Comparison of ENCODE assay signal across 1 cellular context in the genomic region with DNA sequence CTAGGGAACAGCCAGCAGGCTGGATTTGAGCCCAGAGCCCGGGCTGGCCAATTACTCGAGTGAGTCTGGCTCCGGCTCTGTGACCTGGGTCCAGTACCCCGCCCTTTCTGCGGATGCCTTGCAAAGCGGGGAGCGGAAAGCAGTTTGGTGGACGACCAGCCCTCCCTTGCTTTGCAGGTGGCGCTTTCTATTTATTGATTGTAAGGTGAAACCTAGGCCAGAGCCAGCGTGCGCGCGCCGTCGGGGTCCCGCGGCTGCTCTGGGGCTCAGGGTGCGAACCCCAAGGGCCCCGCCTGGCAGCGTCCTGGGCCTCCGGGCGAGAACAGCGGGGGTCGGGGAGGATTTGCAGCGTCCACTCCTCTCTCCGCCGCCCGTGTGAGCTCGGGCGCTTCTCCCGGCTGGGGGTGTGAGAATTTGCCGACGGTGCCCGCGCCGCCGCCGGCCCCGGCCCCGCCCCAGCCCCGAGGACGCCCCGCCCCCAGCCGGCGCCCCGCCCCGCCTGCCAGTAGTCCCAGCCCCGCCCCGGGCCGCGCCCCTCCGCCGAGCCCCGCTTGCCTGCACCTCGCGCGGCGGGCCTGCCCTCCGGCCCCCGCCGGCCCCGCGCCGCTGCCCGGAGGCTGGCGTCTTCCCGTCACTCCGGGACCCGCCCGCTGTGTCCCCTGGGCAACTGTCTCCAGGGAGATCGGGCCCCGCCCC.
TF ChIP-seq lines count a peak whose summit lies in the region.

No MANE protein-coding gene starts in this region.

TF ChIP-seq in GM12878, 131 proteins besides CTCF, POLR2A, EP300 and RAD21 (continued from another document):
- no peak for TF ChIP-seq CEBPZ (IDR thresholded peaks at IDR 0.05; ENCODE audit: low read depth, low read length)
- TF ChIP-seq, protein P1, sequence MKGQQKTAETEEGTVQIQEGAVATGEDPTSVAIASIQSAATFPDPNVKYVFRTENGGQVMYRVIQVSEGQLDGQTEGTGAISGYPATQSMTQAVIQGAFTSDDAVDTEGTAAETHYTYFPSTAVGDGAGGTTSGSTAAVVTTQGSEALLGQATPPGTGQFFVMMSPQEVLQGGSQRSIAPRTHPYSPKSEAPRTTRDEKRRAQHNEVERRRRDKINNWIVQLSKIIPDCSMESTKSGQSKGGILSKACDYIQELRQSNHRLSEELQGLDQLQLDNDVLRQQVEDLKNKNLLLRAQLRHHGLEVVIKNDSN (IDR thresholded peaks at IDR 0.05; ENCODE audit: borderline replicate concordance, extremely low read length, insufficient read depth, low read depth, low read length) = no peak
- no peak for TF ChIP-seq PRDM15 (CRISPR knock-in tag; IDR thresholded peaks at IDR 0.05)
- no peak for TF ChIP-seq NRF1 (conservative IDR thresholded peaks at IDR 0.05; ENCODE audit: low read depth, low read length)
- no peak for TF ChIP-seq NR2C1 (IDR thresholded peaks at IDR 0.05)
- TF ChIP-seq, protein P2, sequence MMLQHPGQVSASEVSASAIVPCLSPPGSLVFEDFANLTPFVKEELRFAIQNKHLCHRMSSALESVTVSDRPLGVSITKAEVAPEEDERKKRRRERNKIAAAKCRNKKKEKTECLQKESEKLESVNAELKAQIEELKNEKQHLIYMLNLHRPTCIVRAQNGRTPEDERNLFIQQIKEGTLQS (IDR thresholded peaks at IDR 0.05; ENCODE audit: borderline replicate concordance, extremely low read depth, low read depth, low read length) = no peak
- TF ChIP-seq, protein P3, sequence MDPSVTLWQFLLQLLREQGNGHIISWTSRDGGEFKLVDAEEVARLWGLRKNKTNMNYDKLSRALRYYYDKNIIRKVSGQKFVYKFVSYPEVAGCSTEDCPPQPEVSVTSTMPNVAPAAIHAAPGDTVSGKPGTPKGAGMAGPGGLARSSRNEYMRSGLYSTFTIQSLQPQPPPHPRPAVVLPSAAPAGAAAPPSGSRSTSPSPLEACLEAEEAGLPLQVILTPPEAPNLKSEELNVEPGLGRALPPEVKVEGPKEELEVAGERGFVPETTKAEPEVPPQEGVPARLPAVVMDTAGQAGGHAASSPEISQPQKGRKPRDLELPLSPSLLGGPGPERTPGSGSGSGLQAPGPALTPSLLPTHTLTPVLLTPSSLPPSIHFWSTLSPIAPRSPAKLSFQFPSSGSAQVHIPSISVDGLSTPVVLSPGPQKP (IDR thresholded peaks at IDR 0.05; ENCODE audit: low read depth, low read length) = no peak
- no peak for TF ChIP-seq PBX3 (IDR thresholded peaks at IDR 0.05; ENCODE audit: insufficient replicate concordance, low read depth, low read length)
- no peak for TF ChIP-seq E2F8 (IDR thresholded peaks at IDR 0.05; ENCODE audit: low read depth, partially characterized antibody)
- no peak for TF ChIP-seq PAX5 (IDR thresholded peaks at IDR 0.05; ENCODE audit: borderline replicate concordance, low read depth, low read length)
- peak; percentile 90 for TF ChIP-seq JUNB (IDR thresholded peaks at IDR 0.05)
- TF ChIP-seq, protein P4, sequence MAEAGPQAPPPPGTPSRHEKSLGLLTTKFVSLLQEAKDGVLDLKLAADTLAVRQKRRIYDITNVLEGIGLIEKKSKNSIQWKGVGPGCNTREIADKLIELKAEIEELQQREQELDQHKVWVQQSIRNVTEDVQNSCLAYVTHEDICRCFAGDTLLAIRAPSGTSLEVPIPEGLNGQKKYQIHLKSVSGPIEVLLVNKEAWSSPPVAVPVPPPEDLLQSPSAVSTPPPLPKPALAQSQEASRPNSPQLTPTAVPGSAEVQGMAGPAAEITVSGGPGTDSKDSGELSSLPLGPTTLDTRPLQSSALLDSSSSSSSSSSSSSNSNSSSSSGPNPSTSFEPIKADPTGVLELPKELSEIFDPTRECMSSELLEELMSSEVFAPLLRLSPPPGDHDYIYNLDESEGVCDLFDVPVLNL (IDR thresholded peaks at IDR 0.05; ENCODE audit: low read depth, low read length) = no peak
- TF ChIP-seq CHD2 (IDR thresholded peaks at IDR 0.05; ENCODE audit: borderline replicate concordance, low read depth, low read length) = no peak
- TF ChIP-seq HDAC2 (IDR thresholded peaks at IDR 0.05) = no peak
- no peak for TF ChIP-seq BACH1 (IDR thresholded peaks at IDR 0.05; ENCODE audit: borderline replicate concordance)
- peak; percentile 56; the same call in 1 of the 2 replicates for TF ChIP-seq IKZF1 (conservative IDR thresholded peaks at IDR 0.05)
- no peak; the same call in 1 of the 2 replicates for TF ChIP-seq RB1 (IDR thresholded peaks at IDR 0.05; ENCODE audit: borderline replicate concordance)
- TF ChIP-seq, protein P5, sequence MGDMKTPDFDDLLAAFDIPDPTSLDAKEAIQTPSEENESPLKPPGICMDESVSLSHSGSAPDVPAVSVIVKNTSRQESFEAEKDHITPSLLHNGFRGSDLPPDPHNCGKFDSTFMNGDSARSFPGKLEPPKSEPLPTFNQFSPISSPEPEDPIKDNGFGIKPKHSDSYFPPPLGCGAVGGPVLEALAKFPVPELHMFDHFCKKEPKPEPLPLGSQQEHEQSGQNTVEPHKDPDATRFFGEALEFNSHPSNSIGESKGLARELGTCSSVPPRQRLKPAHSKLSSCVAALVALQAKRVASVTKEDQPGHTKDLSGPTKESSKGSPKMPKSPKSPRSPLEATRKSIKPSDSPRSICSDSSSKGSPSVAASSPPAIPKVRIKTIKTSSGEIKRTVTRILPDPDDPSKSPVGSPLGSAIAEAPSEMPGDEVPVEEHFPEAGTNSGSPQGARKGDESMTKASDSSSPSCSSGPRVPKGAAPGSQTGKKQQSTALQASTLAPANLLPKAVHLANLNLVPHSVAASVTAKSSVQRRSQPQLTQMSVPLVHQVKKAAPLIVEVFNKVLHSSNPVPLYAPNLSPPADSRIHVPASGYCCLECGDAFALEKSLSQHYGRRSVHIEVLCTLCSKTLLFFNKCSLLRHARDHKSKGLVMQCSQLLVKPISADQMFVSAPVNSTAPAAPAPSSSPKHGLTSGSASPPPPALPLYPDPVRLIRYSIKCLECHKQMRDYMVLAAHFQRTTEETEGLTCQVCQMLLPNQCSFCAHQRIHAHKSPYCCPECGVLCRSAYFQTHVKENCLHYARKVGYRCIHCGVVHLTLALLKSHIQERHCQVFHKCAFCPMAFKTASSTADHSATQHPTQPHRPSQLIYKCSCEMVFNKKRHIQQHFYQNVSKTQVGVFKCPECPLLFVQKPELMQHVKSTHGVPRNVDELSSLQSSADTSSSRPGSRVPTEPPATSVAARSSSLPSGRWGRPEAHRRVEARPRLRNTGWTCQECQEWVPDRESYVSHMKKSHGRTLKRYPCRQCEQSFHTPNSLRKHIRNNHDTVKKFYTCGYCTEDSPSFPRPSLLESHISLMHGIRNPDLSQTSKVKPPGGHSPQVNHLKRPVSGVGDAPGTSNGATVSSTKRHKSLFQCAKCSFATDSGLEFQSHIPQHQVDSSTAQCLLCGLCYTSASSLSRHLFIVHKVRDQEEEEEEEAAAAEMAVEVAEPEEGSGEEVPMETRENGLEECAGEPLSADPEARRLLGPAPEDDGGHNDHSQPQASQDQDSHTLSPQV (IDR thresholded peaks at IDR 0.05) = no peak
